10 cellular contexts compared by ENCODE assay signal in the genomic region with DNA sequence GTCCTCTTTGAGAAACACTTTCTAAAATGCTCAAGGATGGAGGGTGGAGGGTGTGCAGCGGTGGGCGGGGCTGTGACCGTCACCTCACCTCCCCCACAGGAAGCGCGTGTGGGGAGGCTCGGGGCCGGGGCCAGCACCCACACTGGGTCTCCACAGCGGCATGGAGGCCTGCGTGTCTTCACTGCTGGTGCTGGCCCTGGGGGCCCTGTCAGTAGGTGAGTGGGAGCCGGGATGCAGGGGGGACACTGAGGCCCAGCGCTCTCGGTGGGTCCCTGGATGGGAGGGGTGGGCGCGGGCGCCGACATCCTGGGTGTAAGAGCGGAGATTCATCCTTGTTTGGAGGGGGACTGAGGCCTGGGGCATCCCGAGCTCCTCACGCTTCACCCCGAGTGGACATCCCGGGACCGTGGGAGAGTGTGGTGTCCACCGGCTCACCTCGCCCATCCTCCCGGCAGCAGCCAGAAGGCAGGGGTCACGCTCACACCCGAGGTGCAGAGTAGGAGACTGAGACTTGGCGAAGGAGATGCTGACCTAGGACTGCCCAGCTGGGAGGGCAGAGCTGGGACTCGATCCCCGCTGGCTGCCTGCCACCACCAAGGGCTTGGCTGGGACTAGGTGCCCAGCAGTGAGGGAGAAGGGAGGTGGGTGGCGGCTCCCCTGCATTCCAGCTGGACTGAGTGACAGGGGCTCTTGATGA. TPM values are rescaled to one million over a fixed set of nuclear protein-coding genes. Genes with fewer than 3 reads are reported as not detected.
A peak's percentile ranks its signal among the peaks of the same experiment; 100 is the strongest.
DNase-seq lines count a peak whose midpoint lies in the region; ATAC-seq and TF ChIP-seq lines count a peak whose summit lies in the region.
"Had no signal": no experiment of that assay in that cellular context is flagged by ENCODE, and none has a peak within 500 bp of the region (broad histone marks: within the 10 kb centered on the region; RNA-seq: fewer than 3 reads in every experiment).

A gene (plus strand): TSS at position 142 of the 697 bp plus-strand sequence. CDS start 19 bp downstream, at position 161.

- no peak within 1 kb of the TSS for H3K4me3 ChIP-seq in body of pancreas
- H3K4me3 ChIP-seq: thoracic aorta had no signal

- peaks cover 9% of the 10 kb centered on the region for H3K4me1 Mint-ChIP-seq in nephron progenitor cell

- H3K36me3 ChIP-seq in body of pancreas (replicated peaks in 1 of 2; ENCODE audit: insufficient read depth in 1 of 2, low read depth in 2 of 2), result peaks cover 0 to 3% of the 10 kb centered on the region in 2 donors

- no peak within 1 kb of the TSS for H3K4me3 Mint-ChIP-seq in nephron progenitor cell
- H3K4me3 Mint-ChIP-seq: activated B cell treated with CpG ODN at 0.5 μM for 24 hours had no signal

- TF ChIP-seq POLR2A in body of pancreas (IDR thresholded peaks at IDR 0.05), result peak in 1 of 3 donors; percentile 6

- H3K9me3 Mint-ChIP-seq in nephron progenitor cell, result no peaks in the 10 kb centered on the region
- H3K9me3 Mint-ChIP-seq: activated B cell treated with CpG ODN at 0.5 μM for 24 hours had no signal

- intact Hi-C loops in T-helper 2 cell treated with Interferon-gamma antibody and Interleukin-4, amounts not matched to agents 100 ng/mL and 5 ng/mL, for 36 hours (cut with micrococcal nuclease), result loop anchor here (1.0 kb wide), 1 partner anchor 42 kb away; no protein-coding TSS in a partner anchor
- intact Hi-C loops in body of pancreas (cut with DNase I), result no loop called here
- intact Hi-C loops in posterior cingulate gyrus (cut with DNase I), result no loop called here

- 46 to 56% methylated on average over 5 to 29 of the region's 31 CpGs for WGBS in body of pancreas, 2 donors

- peak within 1 kb of the TSS; percentile 94 for H3K27ac Mint-ChIP-seq in nephron progenitor cell
- H3K27ac Mint-ChIP-seq: activated B cell treated with CpG ODN at 0.5 μM for 24 hours had no signal

- no peaks in the 10 kb centered on the region for H3K9me3 ChIP-seq in body of pancreas
- H3K9me3 ChIP-seq: thoracic aorta had no signal

- H3K4me1 ChIP-seq in body of pancreas, result no peaks in the 10 kb centered on the region

- H3K27me3 Mint-ChIP-seq in nephron progenitor cell (ENCODE audit: low read depth, poor library complexity), result no peaks in the 10 kb centered on the region
- H3K27me3 Mint-ChIP-seq: activated B cell treated with CpG ODN at 0.5 μM for 24 hours had no signal

- H3K27me3 ChIP-seq in body of pancreas, result no peaks in the 10 kb centered on the region

- ATAC-seq in stimulated activated naive CD8-positive, alpha-beta T cell treated with anti-CD3 and anti-CD28 coated beads, Interleukin-15, Interleukin-2, amounts not matched to agents 100 U/mL and 50 U/mL, for 24 hours, result peak; percentile 88
- no peak for ATAC-seq in body of pancreas
- no peak for ATAC-seq in HG03039 (IDR thresholded peaks at IDR 0.05; ENCODE audit: unreplicated experiment)
- no peak for ATAC-seq in HG03439 (IDR thresholded peaks at IDR 0.05; ENCODE audit: unreplicated experiment)

- no peak within 1 kb of the TSS for H3K27ac ChIP-seq in body of pancreas
- H3K27ac ChIP-seq: thoracic aorta had no signal

- TF ChIP-seq CTCF in nephron progenitor cell (IDR thresholded peaks at IDR 0.05), result no peak
- TF ChIP-seq CTCF in body of pancreas (IDR thresholded peaks at IDR 0.05), result no peak

- H3K36me3 Mint-ChIP-seq in nephron progenitor cell (ENCODE audit: low read depth), result peaks cover 4% of the 10 kb centered on the region

- DNase-seq in activated T-helper 9 cell treated with anti-CD3 and anti-CD28 coated beads, Interleukin-2, amount 50 U/mL, for 16 hours (ENCODE audit: low read depth), result peak; percentile 62
- DNase-seq in nephron progenitor cell (no peak), body of pancreas (no peak), posterior cingulate gyrus (no peak)
- DNase-seq in stimulated activated naive CD8-positive, alpha-beta T cell treated with anti-CD3 and anti-CD28 coated beads, Interleukin-15, Interleukin-2, amounts not matched to agents 100 U/mL and 50 U/mL, for 24 hours, result peak; percentile 78
- DNase-seq: activated B cell treated with CpG ODN at 0.5 μM for 24 hours had no signal

RNA-seq across cellular contexts. Expression of the gene that starts here (rescaled TPM):
- total RNA-seq in T-helper 2 cell treated with Interferon-gamma antibody and Interleukin-4, amounts not matched to agents 100 ng/mL and 5 ng/mL, for 36 hours, result 44.5 and 48.2 TPM in 2 replicates
- 1 to 10 TPM in 1 of 2 donors, not detected in 1; 5.3 TPM for total RNA-seq in body of pancreas
- total RNA-seq: activated B cell treated with CpG ODN at 0.5 μM for 24 hours had no signal

Comparison
In these comparisons a context has a peak if more than half of its experiments do, and no peak if none do; other contexts are left out.
1. DNase-seq: peak in activated T-helper 9 cell treated with anti-CD3 and anti-CD28 coated beads, Interleukin-2, amount 50 U/mL, for 16 hours (single experiment) and stimulated activated naive CD8-positive, alpha-beta T cell treated with anti-CD3 and anti-CD28 coated beads, Interleukin-15, Interleukin-2, amounts not matched to agents 100 U/mL and 50 U/mL, for 24 hours (single experiment); none in nephron progenitor cell (single experiment), body of pancreas (0 of 4) and posterior cingulate gyrus (0 of 10).